21 cellular contexts compared by ENCODE assay signal in genomic region chr10:70320751-70321150, GRCh38. TPM values are rescaled to one million over a fixed set of nuclear protein-coding genes. Genes with fewer than 3 reads are reported as not detected.
DNase-seq lines count a peak whose midpoint lies in the region; ATAC-seq and TF ChIP-seq lines count a peak whose summit lies in the region.
"Had no signal": no experiment of that assay in that cellular context is flagged by ENCODE, and none has a peak within 500 bp of the region (broad histone marks: within the 10 kb centered on the region; RNA-seq: fewer than 3 reads in every experiment).

No MANE protein-coding gene starts in this region.

- H3K4me3 ChIP-seq in fibroblast of the aortic adventitia (ENCODE audit: low read depth, low read length) (no peak overlapping the region), mesendoderm (ENCODE audit: low read length) (no peak overlapping the region)
- H3K4me3 ChIP-seq: GM12878, lower lobe of right lung, uterus had no signal

- no peak for ATAC-seq in GM19463 (IDR thresholded peaks at IDR 0.05; ENCODE audit: unreplicated experiment)
- ATAC-seq in GM21447 (IDR thresholded peaks at IDR 0.05; ENCODE audit: unreplicated experiment): no peak
- ATAC-seq: GM12878; lower lobe of right lung; naive thymus-derived CD4-positive, alpha-beta T cell; stimulated activated naive CD8-positive, alpha-beta T cell treated with anti-CD3 and anti-CD28 coated beads, Interleukin-15, amount 100 ng/mL, for 72 hours had no signal

- no peak overlapping the region for H2BK120ac ChIP-seq in mesendoderm (ENCODE audit: low read depth, low read length)

- H2BK5ac ChIP-seq in mesendoderm (ENCODE audit: low read length): no peak overlapping the region

- H3K27ac ChIP-seq in mesendoderm (ENCODE audit: low read depth, low read length): no peak overlapping the region
- H3K27ac ChIP-seq: lower lobe of right lung, uterus, VCaP had no signal

- no peak overlapping the region for H2BK15ac ChIP-seq in mesendoderm (replicated peaks; ENCODE audit: low read depth)

- H3K56ac ChIP-seq in mesendoderm (ENCODE audit: low read length): no peak overlapping the region

- no peaks in the 10 kb centered on the region for H3K79me2 ChIP-seq in mesendoderm (ENCODE audit: control insufficient read depth, insufficient read depth, low read length)

- no peaks in the 10 kb centered on the region for H3K4me1 ChIP-seq in mesendoderm (ENCODE audit: control insufficient read depth, low read depth, low read length)
- H3K4me1 ChIP-seq: lower lobe of right lung, uterus had no signal

- H3K4me3 Mint-ChIP-seq in endothelial cell (ENCODE audit: unreplicated experiment): no peak overlapping the region
- H3K4me3 Mint-ChIP-seq: endodermal cell; naive thymus-derived CD4-positive, alpha-beta T cell; stimulated activated naive CD8-positive, alpha-beta T cell treated with anti-CD3 and anti-CD28 coated beads, Interleukin-15, amount 100 ng/mL, for 72 hours had no signal

- DNase-seq in COLO668 (lab: John Stamatoyannopoulos, UW; ENCODE audit: unreplicated experiment) (peak; percentile 5), NCI-H510A (lab: John Stamatoyannopoulos, UW) (peak; percentile 55), fibroblast of the aortic adventitia (ENCODE audit: low read depth) (peak; percentile 49), mesendoderm (no peak), endothelial cell (ENCODE audit: low spot score) (no peak), HEK293T (ENCODE audit: extremely low spot score) (no peak)
- DNase-seq: cerebellar nuclear complex; COR-L47; endodermal cell; H7; lower lobe of right lung; naive thymus-derived CD4-positive, alpha-beta T cell; NCI-H1694 treated with DMSO at 0.1 percent for 48 hours; NCI-H526 treated with DMSO at 0.1 percent for 48 hours; posterior cingulate gyrus; stimulated activated naive CD8-positive, alpha-beta T cell treated with anti-CD3 and anti-CD28 coated beads, Interleukin-15, amount 100 ng/mL, for 72 hours; uterus had no signal

- no peak overlapping the region for H3K27ac Mint-ChIP-seq in endothelial cell (ENCODE audit: unreplicated experiment)
- H3K27ac Mint-ChIP-seq: endodermal cell; stimulated activated naive CD8-positive, alpha-beta T cell treated with anti-CD3 and anti-CD28 coated beads, Interleukin-15, amount 100 ng/mL, for 72 hours had no signal

- no peaks in the 10 kb centered on the region for H3K4me1 Mint-ChIP-seq in endothelial cell (ENCODE audit: unreplicated experiment)

- peak overlapping the region; percentile 24 for H3K23ac ChIP-seq in mesendoderm (ENCODE audit: low read length)

- no peak overlapping the region for H3K4me2 ChIP-seq in mesendoderm (ENCODE audit: low read length)

- no CpG with 5 or more reads among the region's 5 CpGs for WGBS in mesendoderm (ENCODE audit: extremely low coverage, insufficient coverage, low lambda C conversion rate)

- POLR2A ChIA-PET in HEK293T (lab: Yijun Ruan, JAX): no interaction called here

- no peaks in the 10 kb centered on the region for H3K36me3 ChIP-seq in mesendoderm (ENCODE audit: control insufficient read depth, insufficient read depth, low read length)
- H3K36me3 ChIP-seq: lower lobe of right lung, uterus had no signal

- no peaks in the 10 kb centered on the region for H3K36me3 Mint-ChIP-seq in endothelial cell (ENCODE audit: low read depth, unreplicated experiment)

- no peak overlapping the region for H3K18ac ChIP-seq in mesendoderm (ENCODE audit: low read length)

- H3K27me3 ChIP-seq in mesendoderm (ENCODE audit: insufficient read depth, low read length, poor library complexity): no peaks in the 10 kb centered on the region
- H3K27me3 ChIP-seq: uterus had no signal

- H4K8ac ChIP-seq in mesendoderm (ENCODE audit: low read depth, low read length): no peak overlapping the region

- TF ChIP-seq CTCF in fibroblast of the aortic adventitia (IDR thresholded peaks at IDR 0.05; ENCODE audit: insufficient read depth, low read length) (no peak), endothelial cell (IDR thresholded peaks at IDR 0.05; ENCODE audit: unreplicated experiment) (no peak)

- no peaks in the 10 kb centered on the region for H3K79me1 ChIP-seq in mesendoderm (ENCODE audit: low read length)

- H3K9ac ChIP-seq in mesendoderm (ENCODE audit: low read length): no peak overlapping the region

- no peak overlapping the region for H2AK5ac ChIP-seq in mesendoderm (ENCODE audit: low read length)

- H3K9me3 Mint-ChIP-seq in endothelial cell (ENCODE audit: unreplicated experiment): no peaks in the 10 kb centered on the region
- H3K9me3 Mint-ChIP-seq: endodermal cell; naive thymus-derived CD4-positive, alpha-beta T cell; stimulated activated naive CD8-positive, alpha-beta T cell treated with anti-CD3 and anti-CD28 coated beads, Interleukin-15, amount 100 ng/mL, for 72 hours had no signal

- CTCF ChIA-PET in HEK293T (lab: Yijun Ruan, JAX): no interaction called here

- H3K4ac ChIP-seq in mesendoderm (ENCODE audit: low read depth, low read length): no peak overlapping the region

- no peak overlapping the region for H4K5ac ChIP-seq in mesendoderm (ENCODE audit: low read length)

- H3K27me3 Mint-ChIP-seq in endothelial cell (ENCODE audit: unreplicated experiment): peaks cover 3% of the 10 kb centered on the region
- H3K27me3 Mint-ChIP-seq: naive thymus-derived CD4-positive, alpha-beta T cell; stimulated activated naive CD8-positive, alpha-beta T cell treated with anti-CD3 and anti-CD28 coated beads, Interleukin-15, amount 100 ng/mL, for 72 hours had no signal

TF ChIP-seq in HEK293T, 16 proteins besides CTCF, POLR2A, EP300 and RAD21:
- TF ChIP-seq ELF4 (IDR thresholded peaks at IDR 0.05): no peak

RNA-seq across cellular contexts. Expression of gene NPFFR1, which starts 36.9 kb away (rescaled TPM):
- total RNA-seq in fibroblast of the aortic adventitia (ENCODE audit: low replicate concordance): not detected in 2 replicates
- polyA plus RNA-seq in mesendoderm (2013, experiment 1 of 2): not detected
- polyA plus RNA-seq in mesendoderm (2013, experiment 2 of 2): not detected
- not detected for total RNA-seq in endothelial cell (ENCODE audit: unreplicated experiment)
- total RNA-seq: GM12878, H7 had no signal
- polyA plus RNA-seq: naive thymus-derived CD4-positive, alpha-beta T cell had no signal

Comparison
In these comparisons a context has a peak if more than half of its experiments do, and no peak if none do; other contexts are left out.
1. DNase-seq: peak in COLO668 (single experiment), NCI-H510A (single experiment) and fibroblast of the aortic adventitia (single experiment); none in mesendoderm (single experiment), endothelial cell (single experiment) and HEK293T (single experiment).